ENCODE assay signal across 12 cellular contexts in the genomic region with DNA sequence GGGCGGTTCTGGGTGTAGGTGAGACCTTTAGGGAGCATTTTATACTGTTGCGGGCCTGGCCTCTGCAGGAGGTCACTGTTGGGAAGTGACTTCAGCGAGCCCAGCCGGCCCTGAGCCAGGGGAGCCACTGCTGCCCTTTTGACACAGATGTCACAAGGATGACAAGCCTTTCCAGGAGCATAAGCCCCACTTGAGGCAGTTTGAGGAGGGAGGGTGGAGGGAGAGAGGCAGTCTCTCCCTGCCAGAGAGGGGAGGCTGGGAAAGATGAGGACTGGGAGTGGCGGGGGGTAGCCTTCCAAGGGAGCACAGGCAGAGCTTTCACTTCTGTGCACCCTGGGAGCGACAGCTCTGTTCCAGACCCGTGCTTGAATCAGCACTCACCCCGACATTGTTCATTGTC. TPM values are rescaled to one million over a fixed set of nuclear protein-coding genes. Genes with fewer than 3 reads are reported as not detected.
A peak's percentile ranks its signal among the peaks of the same experiment; 100 is the strongest.
DNase-seq lines count a peak whose midpoint lies in the region; ATAC-seq and TF ChIP-seq lines count a peak whose summit lies in the region.
"Had no signal": no experiment of that assay in that cellular context is flagged by ENCODE, and none has a peak within 500 bp of the region (broad histone marks: within the 10 kb centered on the region; RNA-seq: fewer than 3 reads in every experiment).

No MANE protein-coding gene starts in this region.

- H3K4me3 Mint-ChIP-seq in stimulated activated naive CD8-positive, alpha-beta T cell treated with anti-CD3 and anti-CD28 coated beads, Interleukin-15, Interleukin-2, amounts not matched to agents 100 ng/mL and 50 ng/mL, for 24 hours, result no peak overlapping the region
- no peak overlapping the region for H3K4me3 Mint-ChIP-seq in nephron progenitor cell
- no peak overlapping the region for H3K4me3 Mint-ChIP-seq in WTC11

- POLR2A ChIA-PET in WTC11 (lab: Charles Lee), result no interaction called here

- TF ChIP-seq CTCF in nephron progenitor cell (IDR thresholded peaks at IDR 0.05) (no peak), WTC11 (IDR thresholded peaks at IDR 0.05) (no peak)

- peaks cover 93% of the 10 kb centered on the region for H3K4me1 Mint-ChIP-seq in stimulated activated naive CD8-positive, alpha-beta T cell treated with anti-CD3 and anti-CD28 coated beads, Interleukin-15, Interleukin-2, amounts not matched to agents 100 ng/mL and 50 ng/mL, for 24 hours (ENCODE audit: low read depth)
- H3K4me1 Mint-ChIP-seq in nephron progenitor cell (peaks cover 69% of the 10 kb centered on the region), WTC11 (peaks cover 8% of the 10 kb centered on the region)

- CTCF ChIA-PET in WTC11 (lab: Charles Lee), result no interaction called here

- peaks cover 1% of the 10 kb centered on the region for H3K36me3 Mint-ChIP-seq in stimulated activated naive CD8-positive, alpha-beta T cell treated with anti-CD3 and anti-CD28 coated beads, Interleukin-15, Interleukin-2, amounts not matched to agents 100 ng/mL and 50 ng/mL, for 24 hours (ENCODE audit: low read depth)
- H3K36me3 Mint-ChIP-seq in nephron progenitor cell (ENCODE audit: low read depth), result no peaks in the 10 kb centered on the region
- H3K36me3 Mint-ChIP-seq in WTC11, result no peaks in the 10 kb centered on the region

- no peak for ATAC-seq in stimulated activated naive CD8-positive, alpha-beta T cell treated with anti-CD3 and anti-CD28 coated beads, Interleukin-15, Interleukin-2, amounts not matched to agents 100 U/mL and 50 U/mL, for 24 hours
- ATAC-seq in GM19463 (IDR thresholded peaks at IDR 0.05; ENCODE audit: unreplicated experiment), result no peak
- ATAC-seq in WTC11, result no peak

- H3K27me3 Mint-ChIP-seq in stimulated activated naive CD8-positive, alpha-beta T cell treated with anti-CD3 and anti-CD28 coated beads, Interleukin-15, Interleukin-2, amounts not matched to agents 100 ng/mL and 50 ng/mL, for 24 hours, result no peaks in the 10 kb centered on the region
- H3K27me3 Mint-ChIP-seq in nephron progenitor cell (ENCODE audit: low read depth, poor library complexity) (peaks cover 3% of the 10 kb centered on the region), WTC11 (ENCODE audit: low read depth) (no peaks in the 10 kb centered on the region)

- H3K27ac ChIP-seq in angular gyrus (ENCODE audit: low read depth, low read length), result peak overlapping the region; percentile 84

- H3K9me3 Mint-ChIP-seq in stimulated activated naive CD8-positive, alpha-beta T cell treated with anti-CD3 and anti-CD28 coated beads, Interleukin-15, Interleukin-2, amounts not matched to agents 100 ng/mL and 50 ng/mL, for 24 hours, result no peaks in the 10 kb centered on the region
- H3K9me3 Mint-ChIP-seq in nephron progenitor cell (no peaks in the 10 kb centered on the region), WTC11 (no peaks in the 10 kb centered on the region)

- no peak for DNase-seq in stimulated activated naive CD8-positive, alpha-beta T cell treated with anti-CD3 and anti-CD28 coated beads, Interleukin-15, Interleukin-2, amounts not matched to agents 100 U/mL and 50 U/mL, for 24 hours
- DNase-seq in nephron progenitor cell (no peak), SHP77 (lab: John Stamatoyannopoulos, UW) (no peak), NCI-H1417 (lab: John Stamatoyannopoulos, UW) (no peak), WTC11 (ENCODE audit: low spot score) (no peak)
- DNase-seq: activated CD4-positive, alpha-beta T cell treated with anti-CD3 and anti-CD28 coated beads, Interleukin-2, amount 50 U/mL, for 1 hour; cerebellar nuclear complex; DMS 273 treated with DMSO at 0.1 percent for 48 hours; GM23248 had no signal

- H3K27ac Mint-ChIP-seq in stimulated activated naive CD8-positive, alpha-beta T cell treated with anti-CD3 and anti-CD28 coated beads, Interleukin-15, Interleukin-2, amounts not matched to agents 100 ng/mL and 50 ng/mL, for 24 hours, result peak overlapping the region; percentile 92
- H3K27ac Mint-ChIP-seq in nephron progenitor cell (peak overlapping the region; percentile 71), WTC11 (no peak overlapping the region)

TF ChIP-seq in WTC11, 78 proteins besides CTCF, POLR2A, EP300 and RAD21 (continues in another document):
- TF ChIP-seq, protein P1, sequence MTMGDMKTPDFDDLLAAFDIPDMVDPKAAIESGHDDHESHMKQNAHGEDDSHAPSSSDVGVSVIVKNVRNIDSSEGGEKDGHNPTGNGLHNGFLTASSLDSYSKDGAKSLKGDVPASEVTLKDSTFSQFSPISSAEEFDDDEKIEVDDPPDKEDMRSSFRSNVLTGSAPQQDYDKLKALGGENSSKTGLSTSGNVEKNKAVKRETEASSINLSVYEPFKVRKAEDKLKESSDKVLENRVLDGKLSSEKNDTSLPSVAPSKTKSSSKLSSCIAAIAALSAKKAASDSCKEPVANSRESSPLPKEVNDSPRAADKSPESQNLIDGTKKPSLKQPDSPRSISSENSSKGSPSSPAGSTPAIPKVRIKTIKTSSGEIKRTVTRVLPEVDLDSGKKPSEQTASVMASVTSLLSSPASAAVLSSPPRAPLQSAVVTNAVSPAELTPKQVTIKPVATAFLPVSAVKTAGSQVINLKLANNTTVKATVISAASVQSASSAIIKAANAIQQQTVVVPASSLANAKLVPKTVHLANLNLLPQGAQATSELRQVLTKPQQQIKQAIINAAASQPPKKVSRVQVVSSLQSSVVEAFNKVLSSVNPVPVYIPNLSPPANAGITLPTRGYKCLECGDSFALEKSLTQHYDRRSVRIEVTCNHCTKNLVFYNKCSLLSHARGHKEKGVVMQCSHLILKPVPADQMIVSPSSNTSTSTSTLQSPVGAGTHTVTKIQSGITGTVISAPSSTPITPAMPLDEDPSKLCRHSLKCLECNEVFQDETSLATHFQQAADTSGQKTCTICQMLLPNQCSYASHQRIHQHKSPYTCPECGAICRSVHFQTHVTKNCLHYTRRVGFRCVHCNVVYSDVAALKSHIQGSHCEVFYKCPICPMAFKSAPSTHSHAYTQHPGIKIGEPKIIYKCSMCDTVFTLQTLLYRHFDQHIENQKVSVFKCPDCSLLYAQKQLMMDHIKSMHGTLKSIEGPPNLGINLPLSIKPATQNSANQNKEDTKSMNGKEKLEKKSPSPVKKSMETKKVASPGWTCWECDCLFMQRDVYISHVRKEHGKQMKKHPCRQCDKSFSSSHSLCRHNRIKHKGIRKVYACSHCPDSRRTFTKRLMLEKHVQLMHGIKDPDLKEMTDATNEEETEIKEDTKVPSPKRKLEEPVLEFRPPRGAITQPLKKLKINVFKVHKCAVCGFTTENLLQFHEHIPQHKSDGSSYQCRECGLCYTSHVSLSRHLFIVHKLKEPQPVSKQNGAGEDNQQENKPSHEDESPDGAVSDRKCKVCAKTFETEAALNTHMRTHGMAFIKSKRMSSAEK (CRISPR knock-in tag; IDR thresholded peaks at IDR 0.05; ENCODE audit: borderline replicate concordance), result no peak
- TF ChIP-seq SP1 (CRISPR knock-in tag; conservative IDR thresholded peaks at IDR 0.05) (no peak), HMGA2 (CRISPR knock-in tag; IDR thresholded peaks at IDR 0.05) (no peak), JAZF1 (CRISPR knock-in tag; IDR thresholded peaks at IDR 0.05) (no peak), NR3C1 (CRISPR knock-in tag; conservative IDR thresholded peaks at IDR 0.05; ENCODE audit: low read depth) (no peak), EMX1 (CRISPR knock-in tag; IDR thresholded peaks at IDR 0.05) (no peak), FOXP1 (CRISPR knock-in tag; IDR thresholded peaks at IDR 0.05; ENCODE audit: borderline replicate concordance) (no peak), TEAD4 (CRISPR knock-in tag; IDR thresholded peaks at IDR 0.05) (no peak), ZNF138 (CRISPR knock-in tag; conservative IDR thresholded peaks at IDR 0.05) (no peak), ZNF416 (CRISPR knock-in tag; IDR thresholded peaks at IDR 0.05) (no peak), ETV6 (CRISPR knock-in tag; IDR thresholded peaks at IDR 0.05) (no peak)
- TF ChIP-seq, protein P2, sequence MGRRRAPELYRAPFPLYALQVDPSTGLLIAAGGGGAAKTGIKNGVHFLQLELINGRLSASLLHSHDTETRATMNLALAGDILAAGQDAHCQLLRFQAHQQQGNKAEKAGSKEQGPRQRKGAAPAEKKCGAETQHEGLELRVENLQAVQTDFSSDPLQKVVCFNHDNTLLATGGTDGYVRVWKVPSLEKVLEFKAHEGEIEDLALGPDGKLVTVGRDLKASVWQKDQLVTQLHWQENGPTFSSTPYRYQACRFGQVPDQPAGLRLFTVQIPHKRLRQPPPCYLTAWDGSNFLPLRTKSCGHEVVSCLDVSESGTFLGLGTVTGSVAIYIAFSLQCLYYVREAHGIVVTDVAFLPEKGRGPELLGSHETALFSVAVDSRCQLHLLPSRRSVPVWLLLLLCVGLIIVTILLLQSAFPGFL (CRISPR knock-in tag; IDR thresholded peaks at IDR 0.05; ENCODE audit: borderline replicate concordance), result no peak
- TF ChIP-seq, protein P3, sequence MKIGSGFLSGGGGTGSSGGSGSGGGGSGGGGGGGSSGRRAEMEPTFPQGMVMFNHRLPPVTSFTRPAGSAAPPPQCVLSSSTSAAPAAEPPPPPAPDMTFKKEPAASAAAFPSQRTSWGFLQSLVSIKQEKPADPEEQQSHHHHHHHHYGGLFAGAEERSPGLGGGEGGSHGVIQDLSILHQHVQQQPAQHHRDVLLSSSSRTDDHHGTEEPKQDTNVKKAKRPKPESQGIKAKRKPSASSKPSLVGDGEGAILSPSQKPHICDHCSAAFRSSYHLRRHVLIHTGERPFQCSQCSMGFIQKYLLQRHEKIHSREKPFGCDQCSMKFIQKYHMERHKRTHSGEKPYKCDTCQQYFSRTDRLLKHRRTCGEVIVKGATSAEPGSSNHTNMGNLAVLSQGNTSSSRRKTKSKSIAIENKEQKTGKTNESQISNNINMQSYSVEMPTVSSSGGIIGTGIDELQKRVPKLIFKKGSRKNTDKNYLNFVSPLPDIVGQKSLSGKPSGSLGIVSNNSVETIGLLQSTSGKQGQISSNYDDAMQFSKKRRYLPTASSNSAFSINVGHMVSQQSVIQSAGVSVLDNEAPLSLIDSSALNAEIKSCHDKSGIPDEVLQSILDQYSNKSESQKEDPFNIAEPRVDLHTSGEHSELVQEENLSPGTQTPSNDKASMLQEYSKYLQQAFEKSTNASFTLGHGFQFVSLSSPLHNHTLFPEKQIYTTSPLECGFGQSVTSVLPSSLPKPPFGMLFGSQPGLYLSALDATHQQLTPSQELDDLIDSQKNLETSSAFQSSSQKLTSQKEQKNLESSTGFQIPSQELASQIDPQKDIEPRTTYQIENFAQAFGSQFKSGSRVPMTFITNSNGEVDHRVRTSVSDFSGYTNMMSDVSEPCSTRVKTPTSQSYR (CRISPR knock-in tag; IDR thresholded peaks at IDR 0.05), result no peak
- TF ChIP-seq, protein P4, sequence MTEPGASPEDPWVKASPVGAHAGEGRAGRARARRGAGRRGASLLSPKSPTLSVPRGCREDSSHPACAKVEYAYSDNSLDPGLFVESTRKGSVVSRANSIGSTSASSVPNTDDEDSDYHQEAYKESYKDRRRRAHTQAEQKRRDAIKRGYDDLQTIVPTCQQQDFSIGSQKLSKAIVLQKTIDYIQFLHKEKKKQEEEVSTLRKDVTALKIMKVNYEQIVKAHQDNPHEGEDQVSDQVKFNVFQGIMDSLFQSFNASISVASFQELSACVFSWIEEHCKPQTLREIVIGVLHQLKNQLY (CRISPR knock-in tag; IDR thresholded peaks at IDR 0.05), result no peak

RNA-seq across cellular contexts. Expression of a gene that starts 31.0 kb away (rescaled TPM):
- 0.71 to 1.4 TPM (median 0.73 TPM) in 3 replicates for total RNA-seq in WTC11 (2021)

RNA-seq across cellular contexts. Expression of a gene that starts 52.6 kb away (rescaled TPM):
- total RNA-seq in WTC11 (2021), result 23.2 to 31.7 TPM (median 24.7 TPM) in 3 replicates

RNA-seq across cellular contexts. Expression of a gene that starts 54.1 kb away (rescaled TPM):
- 49.5 to 51.3 TPM (median 50.7 TPM) in 3 replicates for total RNA-seq in WTC11 (2021)
